8 cellular contexts compared by ENCODE assay signal in genomic region chr17:79777844-79778503, GRCh38. TPM values are rescaled to one million over a fixed set of nuclear protein-coding genes. Genes with fewer than 3 reads are reported as not detected.
DNase-seq lines count a peak whose midpoint lies in the region; ATAC-seq and TF ChIP-seq lines count a peak whose summit lies in the region.

Gene CBX2, plus strand, starts transcription at chr17:79778148. Its CDS starts 88 bp downstream, at chr17:79778236.

- peak within 1 kb of the TSS; percentile 45 for H3K27ac Mint-ChIP-seq in chondrocyte (ENCODE audit: unreplicated experiment)

- peaks cover 19% of the 10 kb centered on the region for H3K27me3 Mint-ChIP-seq in chondrocyte (ENCODE audit: low read depth)

- POLR2A ChIA-PET in GM10248 (lab: Yijun Ruan, JAX) = interaction anchor here (0.6 kb wide), 1 partner anchor 50 kb away, joined by 7 read pairs; no protein-coding TSS in a partner anchor

- peak; percentile 96 for DNase-seq in GM10248 (ENCODE audit: extremely low spot score)
- DNase-seq in NCI-H2196 treated with DMSO at 0.1 percent for 48 hours (lab: John Stamatoyannopoulos, UW; ENCODE audit: unreplicated experiment) = peak; percentile 80
- peak; percentile 70 to 75 for DNase-seq in activated CD4-positive, alpha-beta T cell treated with anti-CD3 and anti-CD28 coated beads for 24 hours (ENCODE audit: low read depth in 2 of 2)
- peak; percentile 86 for DNase-seq in chondrocyte (ENCODE audit: low spot score)
- peak; percentile 91 for DNase-seq in left kidney (ENCODE audit: low read depth, low spot score)
- DNase-seq in stimulated activated CD4-positive, alpha-beta T cell treated with anti-CD3 and anti-CD28 coated beads, Interleukin-2, amount 100 ng/mL, for 24 hours = peak; percentile 84 to 88
- no peak for DNase-seq in cerebellar nuclear complex (lab: John Stamatoyannopoulos, UW)

- peak; percentile 60 for ATAC-seq in HG02571 (IDR thresholded peaks at IDR 0.05; ENCODE audit: unreplicated experiment)

- CTCF ChIA-PET in GM10248 (lab: Yijun Ruan, JAX) = interaction anchor here (1.0 to 1.3 kb wide), 4 partner anchors 19 to 323 kb away, joined by 3 to 4 read pairs (median 3); partner anchors contain the start of genes CBX4, CBX8 and GAA

- no peak for TF ChIP-seq CTCF in GM10248 (IDR thresholded peaks at IDR 0.05; ENCODE audit: control extremely low read depth, extremely low read depth, low read depth, missing control alignments)
- no peak for TF ChIP-seq CTCF in chondrocyte (IDR thresholded peaks at IDR 0.05)

- H3K4me1 Mint-ChIP-seq in chondrocyte (ENCODE audit: low read depth) = peaks cover 15% of the 10 kb centered on the region

- peak within 1 kb of the TSS; percentile 74 for H3K4me3 Mint-ChIP-seq in chondrocyte (ENCODE audit: unreplicated experiment)

- H3K36me3 Mint-ChIP-seq in chondrocyte (ENCODE audit: low read depth) = peaks cover 1% of the 10 kb centered on the region

- no peaks in the 10 kb centered on the region for H3K9me3 Mint-ChIP-seq in chondrocyte (ENCODE audit: low read depth)

RNA-seq across cellular contexts. Expression of gene CBX2, which starts in this region (rescaled TPM):
- total RNA-seq in chondrocyte = 4.1 to 11.8 TPM (median 4.9 TPM) in 3 replicates

Comparison
In these comparisons a context has a peak if more than half of its experiments do, and no peak if none do; other contexts are left out.
1. DNase-seq: peak in GM10248 (single experiment), NCI-H2196 treated with DMSO at 0.1 percent for 48 hours (single experiment), activated CD4-positive, alpha-beta T cell treated with anti-CD3 and anti-CD28 coated beads for 24 hours (2 of 2), chondrocyte (single experiment), left kidney (single experiment) and stimulated activated CD4-positive, alpha-beta T cell treated with anti-CD3 and anti-CD28 coated beads, Interleukin-2, amount 100 ng/mL, for 24 hours (2 of 2); none in cerebellar nuclear complex (0 of 2).